ENCODE assay signal across 21 cellular contexts in the genomic region with DNA sequence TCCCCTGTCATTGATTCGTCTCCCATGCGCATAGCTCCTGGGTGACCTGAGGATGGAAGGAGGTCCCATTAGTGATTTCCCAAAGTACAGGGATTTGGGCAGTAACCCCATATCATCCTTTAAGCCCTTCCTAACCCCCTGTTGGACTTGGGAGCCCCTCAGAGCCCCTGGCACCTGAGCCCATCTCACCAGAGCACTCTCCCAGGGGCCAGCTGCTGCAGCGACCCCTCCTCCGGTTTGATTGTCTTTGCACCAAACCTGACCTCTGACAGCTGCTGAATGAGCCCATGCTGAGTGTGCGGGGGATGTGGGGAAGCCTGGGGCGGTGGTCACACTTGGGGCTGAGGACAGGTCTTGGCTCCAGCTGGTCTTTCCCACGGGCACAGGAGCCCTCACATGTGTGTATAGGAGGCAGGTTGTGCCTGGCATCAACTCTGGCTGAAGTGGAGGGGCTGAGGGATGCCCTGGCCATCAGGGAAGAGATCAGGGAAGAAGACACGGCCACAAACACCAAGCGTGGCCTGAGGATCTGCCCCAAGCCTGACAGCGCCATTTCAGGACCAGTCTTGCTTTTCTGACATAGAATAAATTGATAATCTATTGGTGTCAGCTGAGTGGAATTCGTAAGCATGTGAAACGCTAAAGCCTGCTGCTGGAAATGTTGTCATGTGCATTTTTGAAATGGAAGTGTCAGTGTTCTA.
A peak's percentile ranks its signal among the peaks of the same experiment; 100 is the strongest.
DNase-seq lines count a peak whose midpoint lies in the region; ATAC-seq and TF ChIP-seq lines count a peak whose summit lies in the region.
"Had no signal": no experiment of that assay in that cellular context is flagged by ENCODE, and none has a peak within 500 bp of the region (broad histone marks: within the 10 kb centered on the region; RNA-seq: fewer than 3 reads in every experiment).

No MANE protein-coding gene starts in this region.

- TF ChIP-seq POLR2A in lower leg skin (IDR thresholded peaks at IDR 0.05) = no peak

- peaks cover 20 to 24% of the 10 kb centered on the region in 2 experiments for H3K9me3 Mint-ChIP-seq in H9
- H3K9me3 Mint-ChIP-seq: CD4-positive, alpha-beta memory T cell; IgD-negative memory B cell had no signal

- no peak overlapping the region for H2AK5ac ChIP-seq in H9 (ENCODE audit: insufficient read length, low read length)

- H3K4me3 Mint-ChIP-seq in H9 = no peak overlapping the region
- H3K4me3 Mint-ChIP-seq: CD4-positive, alpha-beta memory T cell; IgD-negative memory B cell had no signal

- H3K27ac Mint-ChIP-seq in H9 = no peak overlapping the region
- H3K27ac Mint-ChIP-seq: CD4-positive, alpha-beta memory T cell; IgD-negative memory B cell had no signal

- no peak overlapping the region for H4K5ac ChIP-seq in H9 (ENCODE audit: insufficient read length, low read depth, low read length)

- H2BK15ac ChIP-seq in H9 (ENCODE audit: low read depth, low read length) = no peak overlapping the region

- no peak overlapping the region for H2BK5ac ChIP-seq in H9 (ENCODE audit: insufficient read length, low read length)

- H3K23ac ChIP-seq in H9 (ENCODE audit: insufficient read length, low read depth, low read length) = no peak overlapping the region

- H2AFZ ChIP-seq in H9 (ENCODE audit: low read length) = no peak overlapping the region

- intact Hi-C loops in lower leg skin (cut with DNase I; ENCODE audit: low total_unique reads) = no loop called here

- H3K79me2 ChIP-seq in H9 (ENCODE audit: insufficient read depth, low read length) = no peaks in the 10 kb centered on the region

- H3K79me1 ChIP-seq in H9 (ENCODE audit: insufficient read depth, low read depth, low read length, poor library complexity, severe bottlenecking) = no peaks in the 10 kb centered on the region

- no peak overlapping the region for H3T11ph ChIP-seq in H9 (ENCODE audit: low read length)

- no peak overlapping the region for H3K9ac ChIP-seq in H9 (ENCODE audit: extremely low read depth, insufficient read length, low read length)
- H3K9ac ChIP-seq: BLaER1 had no signal

- no peaks in the 10 kb centered on the region for H3K9me3 ChIP-seq in H9 (ENCODE audit: control insufficient read depth, low read depth, low read length)
- H3K9me3 ChIP-seq: BLaER1 had no signal

- WGBS in H9 (ENCODE audit: extremely low coverage, insufficient read length, low lambda C conversion rate) = no CpG with 5 or more reads among the region's 12 CpGs
- WGBS in lower leg skin, 2 donors = 96 to 97% methylated on average over 12 of the region's 12 CpGs

- H3K27me3 Mint-ChIP-seq in H9 (ENCODE audit: low read depth) = peaks cover 4% of the 10 kb centered on the region; the same call in 1 of the 2 replicates

- no peaks in the 10 kb centered on the region for H3K4me1 ChIP-seq in H9 (ENCODE audit: insufficient read depth, low read length)

- H3K4me1 Mint-ChIP-seq in H9 = peaks cover 15 to 17% of the 10 kb centered on the region in 2 experiments

- H3K23me2 ChIP-seq in H9 (ENCODE audit: insufficient read length, low read depth, low read length, poor library complexity, severe bottlenecking) = no peaks in the 10 kb centered on the region

- H3K4me3 ChIP-seq in coronary artery (no peak overlapping the region), lower leg skin (ENCODE audit: low read depth, poor library complexity, severe bottlenecking) (no peak overlapping the region)
- H3K4me3 ChIP-seq: A549, BLaER1 had no signal

- H3K4me2 ChIP-seq in H9 (ENCODE audit: insufficient read depth, insufficient read length, low read length) = no peak overlapping the region
- H3K4me2 ChIP-seq: A549, BLaER1 had no signal

- H3K14ac ChIP-seq in H9 (ENCODE audit: insufficient read depth, low read length) = no peak overlapping the region

- TF ChIP-seq CTCF in H9 (conservative IDR thresholded peaks at IDR 0.05) (no peak), coronary artery (IDR thresholded peaks at IDR 0.05) (no peak), lower leg skin (IDR thresholded peaks at IDR 0.05) (no peak)

- H3K27ac ChIP-seq in H9 (ENCODE audit: insufficient read length, low read depth, low read length) (no peak overlapping the region), coronary artery (no peak overlapping the region)
- H3K27ac ChIP-seq: A549, BLaER1, RWPE1 had no signal

- H4K8ac ChIP-seq in H9 (replicated peaks; ENCODE audit: insufficient read length, low read depth, low read length) = no peak overlapping the region

- ATAC-seq in esophagus mucosa = no peak
- ATAC-seq: A549, HCT116 had no signal

- H3K27me3 ChIP-seq in H9 (ENCODE audit: insufficient read depth, low read length) = no peaks in the 10 kb centered on the region
- H3K27me3 ChIP-seq: BLaER1 had no signal

- H4K20me1 ChIP-seq in H9 (ENCODE audit: control insufficient read depth, insufficient read depth, insufficient read length) = no peaks in the 10 kb centered on the region
- H4K20me1 ChIP-seq: BLaER1 had no signal

- no peak overlapping the region for H3K4ac ChIP-seq in H9 (ENCODE audit: low read depth, low read length)

- H2BK12ac ChIP-seq in H9 (ENCODE audit: insufficient read length, low read depth, low read length) = no peak overlapping the region

- no peak overlapping the region for H4K91ac ChIP-seq in H9 (ENCODE audit: insufficient read length, low read depth, low read length)

- H3K36me3 Mint-ChIP-seq in H9 (ENCODE audit: insufficient read depth in 1 of 3, low read depth in 3 of 3) = peaks cover 10 to 20% (median 12%) of the 10 kb centered on the region in 3 experiments
- H3K36me3 Mint-ChIP-seq: CD4-positive, alpha-beta memory T cell; IgD-negative memory B cell had no signal

- no peak overlapping the region for H3K18ac ChIP-seq in H9 (ENCODE audit: insufficient read length, low read depth, low read length)

- H3K56ac ChIP-seq in H9 (ENCODE audit: insufficient read length, low read depth, low read length) = no peak overlapping the region

- peak; percentile 16 for DNase-seq in H9
- DNase-seq in coronary artery (ENCODE audit: low spot score) = peak; percentile 59
- peak; percentile 6 to 75 for DNase-seq in lower leg skin (ENCODE audit: low spot score in 2 of 2)
- DNase-seq in retina = peak; percentile 71
- no peak for DNase-seq in Kasumi-1 (lab: John Stamatoyannopoulos, UW)
- DNase-seq in stimulated activated naive CD4-positive, alpha-beta T cell treated with Interleukin-2 at 50 U/mL for 16 hours (lab: John Stamatoyannopoulos, UW) = no peak
- DNase-seq: CD4-positive, alpha-beta memory T cell; GF-D8; MM.1S; NCI-H1092; NCI-H146; NCI-H2081 treated with DMSO at 0.1 percent for 48 hours; NCI-H510A; NCI-H774; SIG-M5 had no signal

- H2BK120ac ChIP-seq in H9 (ENCODE audit: low read depth, low read length, poor library complexity, severe bottlenecking) = no peak overlapping the region

- no peak overlapping the region for H2BK20ac ChIP-seq in H9 (ENCODE audit: low read depth, low read length, poor library complexity, severe bottlenecking)

Comparison
In these comparisons a context has a peak if more than half of its experiments do, and no peak if none do; other contexts are left out.
1. DNase-seq: peak in H9 (single experiment), coronary artery (single experiment), lower leg skin (2 of 2) and retina (single experiment); none in Kasumi-1 (0 of 2) and stimulated activated naive CD4-positive, alpha-beta T cell treated with Interleukin-2 at 50 U/mL for 16 hours (single experiment).